Comparison of ENCODE assay signal across 9 cellular contexts in the genomic region with DNA sequence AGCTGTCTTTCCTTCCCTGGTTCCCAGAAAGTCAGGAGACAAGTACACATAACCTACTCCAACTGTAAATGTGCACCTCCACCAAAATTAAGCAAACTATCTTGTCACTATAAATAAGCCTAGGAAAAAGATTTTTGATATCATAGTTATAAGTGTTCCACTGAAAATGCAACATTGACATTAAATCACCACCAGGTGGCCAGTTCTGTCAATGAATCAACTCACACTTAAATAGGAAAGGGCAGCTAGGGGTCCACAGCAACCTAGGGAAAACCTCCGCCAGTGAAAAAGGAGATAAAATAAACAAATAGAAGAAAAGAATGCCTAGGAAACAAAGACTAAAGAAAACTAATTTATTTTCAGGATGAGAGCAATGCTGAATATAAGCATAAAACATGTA.
DNase-seq lines count a peak whose midpoint lies in the region; ATAC-seq, FAIRE-seq and TF ChIP-seq lines count a peak whose summit lies in the region.
"Had no signal": no experiment of that assay in that cellular context is flagged by ENCODE, and none has a peak within 500 bp of the region (broad histone marks: within the 10 kb centered on the region; RNA-seq: fewer than 3 reads in every experiment).

No MANE protein-coding gene starts in this region.

- DNase-seq in right atrium auricular region (ENCODE audit: low spot score) (no peak), right cardiac atrium (no peak), RWPE2 (ENCODE audit: low spot score) (no peak), glomerular visceral epithelial cell (ENCODE audit: extremely low spot score) (peak; percentile 15), urothelium cell line (ENCODE audit: low spot score) (peak; percentile 4), NCI-H1436 (lab: John Stamatoyannopoulos, UW) (no peak)

- TF ChIP-seq CTCF in right atrium auricular region (IDR thresholded peaks at IDR 0.05) (peak; percentile 17 to 55), RWPE2 (IDR thresholded peaks at IDR 0.05; ENCODE audit: poor library complexity, severe bottlenecking) (peak; percentile 69)

- 18% methylated on average over 1 of the region's 1 CpG for WGBS in right cardiac atrium

- no peak for FAIRE-seq in urothelium cell line (lab: Jason Lieb, UNC)

- ATAC-seq in right cardiac atrium = no peak
- ATAC-seq in RWPE2 (ENCODE audit: low read depth) = peak; percentile 46; the same call in 1 of the 3 replicates
- no peak for ATAC-seq in HG03135 (IDR thresholded peaks at IDR 0.05; ENCODE audit: unreplicated experiment)
- no peak for ATAC-seq in GM18517 (IDR thresholded peaks at IDR 0.05; ENCODE audit: unreplicated experiment)

- H3K36me3 ChIP-seq in right atrium auricular region = no peaks in the 10 kb centered on the region
- H3K36me3 ChIP-seq in RWPE2 (ENCODE audit: low read depth) = no peaks in the 10 kb centered on the region
- H3K36me3 ChIP-seq: BLaER1 had no signal

- no peaks in the 10 kb centered on the region for H3K27me3 ChIP-seq in right atrium auricular region
- no peaks in the 10 kb centered on the region for H3K27me3 ChIP-seq in right cardiac atrium (ENCODE audit: control insufficient read depth, insufficient read depth)
- H3K27me3 ChIP-seq in RWPE2 (ENCODE audit: insufficient read depth, poor library complexity, severe bottlenecking) = no peaks in the 10 kb centered on the region
- H3K27me3 ChIP-seq: BLaER1 had no signal

- H3K9me3 ChIP-seq in right atrium auricular region (no peaks in the 10 kb centered on the region), right cardiac atrium (ENCODE audit: control insufficient read depth, low read length) (no peaks in the 10 kb centered on the region), RWPE2 (ENCODE audit: severe bottlenecking) (no peaks in the 10 kb centered on the region)
- H3K9me3 ChIP-seq: BLaER1 had no signal

- H3K27ac ChIP-seq in right atrium auricular region (no peak overlapping the region), right cardiac atrium (ENCODE audit: low read length) (no peak overlapping the region), RWPE2 (ENCODE audit: poor library complexity, severe bottlenecking) (no peak overlapping the region)
- H3K27ac ChIP-seq: BLaER1 had no signal

- H3K4me3 ChIP-seq in right atrium auricular region (no peak overlapping the region), right cardiac atrium (ENCODE audit: low read length) (no peak overlapping the region), RWPE2 (ENCODE audit: severe bottlenecking) (no peak overlapping the region)
- H3K4me3 ChIP-seq: BLaER1 had no signal

- intact Hi-C loops in right cardiac atrium (cut with DNase I) = no loop called here

- H3K4me1 ChIP-seq in right atrium auricular region (no peaks in the 10 kb centered on the region), right cardiac atrium (ENCODE audit: control insufficient read depth, insufficient read depth, low read length) (no peaks in the 10 kb centered on the region), RWPE2 (ENCODE audit: insufficient read depth, poor library complexity, severe bottlenecking) (no peaks in the 10 kb centered on the region)
- H3K4me1 ChIP-seq: BLaER1 had no signal

Comparison
In these comparisons a context has a peak if more than half of its experiments do, and no peak if none do; other contexts are left out.
1. DNase-seq: peak in glomerular visceral epithelial cell (single experiment) and urothelium cell line (single experiment); none in right atrium auricular region (single experiment), right cardiac atrium (0 of 3), RWPE2 (single experiment) and NCI-H1436 (single experiment).